In the genomic region with DNA sequence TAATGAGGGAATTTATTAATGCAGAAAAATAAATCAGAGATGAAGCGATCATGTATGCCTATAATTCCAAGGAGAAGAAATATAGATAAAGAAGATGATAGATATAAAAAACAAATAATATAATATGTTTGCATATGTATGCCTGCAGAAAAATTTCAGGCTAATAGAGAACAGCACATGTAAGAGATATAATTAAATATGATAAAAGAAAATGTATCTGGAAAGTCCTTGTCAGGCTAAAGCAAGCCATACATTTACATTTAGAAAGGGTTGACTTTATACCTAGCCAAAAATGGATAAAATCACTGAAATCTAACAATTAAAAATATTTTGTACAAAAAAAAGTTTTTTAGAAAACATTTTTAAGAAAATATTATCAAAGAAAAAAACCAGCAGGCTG, we compare ENCODE assay signal across 5 cellular contexts.
"Had no signal": no experiment of that assay in that cellular context is flagged by ENCODE, and none has a peak within 500 bp of the region (broad histone marks: within the 10 kb centered on the region; RNA-seq: fewer than 3 reads in every experiment).

No MANE protein-coding gene starts in this region.

- ATAC-seq: HepG2, K562 had no signal

- DNase-seq: IMR-90, KBM-7 had no signal

- H3K27ac ChIP-seq: HL-60 had no signal

- H3K4me3 ChIP-seq: K562 had no signal
